In genomic region chr17:42329025-42329976, GRCh38 we compare ENCODE assay signal across 8 cellular contexts. TPM values are rescaled to one million over a fixed set of nuclear protein-coding genes. Genes with fewer than 3 reads are reported as not detected.
DNase-seq lines count a peak whose midpoint lies in the region; ATAC-seq and TF ChIP-seq lines count a peak whose summit lies in the region.

No MANE protein-coding gene starts in this region.

- H3K9me2 ChIP-seq in GM23248 (ENCODE audit: insufficient read depth), result no peaks in the 10 kb centered on the region

- peaks cover 46% of the 10 kb centered on the region for H3F3A ChIP-seq in GM23248 (ENCODE audit: insufficient read depth)

- H3K9me3 ChIP-seq in GM23248 (ENCODE audit: low read depth) (no peaks in the 10 kb centered on the region), SK-N-MC (ENCODE audit: low read depth, low read length) (no peaks in the 10 kb centered on the region), psoas muscle (no peaks in the 10 kb centered on the region)

- peaks cover 45% of the 10 kb centered on the region for H3K79me2 ChIP-seq in GM23248 (ENCODE audit: insufficient read depth)

- no peaks in the 10 kb centered on the region for H4K20me1 ChIP-seq in GM23248 (ENCODE audit: insufficient read depth)

- H3K4me1 ChIP-seq in GM23248 (ENCODE audit: insufficient read depth), result peaks cover 31% of the 10 kb centered on the region
- peaks cover 19% of the 10 kb centered on the region for H3K4me1 ChIP-seq in psoas muscle

- H3K9ac ChIP-seq in GM23248 (peak overlapping the region; percentile 59), SK-N-MC (ENCODE audit: insufficient read length) (peak overlapping the region; percentile 28)

- H3K36me3 ChIP-seq in GM23248 (ENCODE audit: low read depth), result peaks cover 45% of the 10 kb centered on the region
- peaks cover 49% of the 10 kb centered on the region for H3K36me3 ChIP-seq in SK-N-MC (ENCODE audit: insufficient read depth, low read length)
- peaks cover 20 to 100% of the 10 kb centered on the region in 2 donors for H3K36me3 ChIP-seq in psoas muscle (ENCODE audit: insufficient read depth in 1 of 2, low read depth in 1 of 2)

- H3K27ac ChIP-seq in GM23248, result peak overlapping the region; percentile 77
- H3K27ac ChIP-seq in SK-N-MC, result peak overlapping the region; percentile 87
- peak overlapping the region; percentile 56 for H3K27ac ChIP-seq in psoas muscle

- H3K4me2 ChIP-seq in GM23248 (ENCODE audit: unreplicated experiment), result peak overlapping the region; percentile 64

- peak; percentile 89 for DNase-seq in GM23248
- no peak for DNase-seq in SK-N-MC (ENCODE audit: low read depth, low spot score)
- DNase-seq in fibroblast of villous mesenchyme (ENCODE audit: low read depth), result peak; percentile 51
- DNase-seq in psoas muscle, result no peak
- no peak for DNase-seq in SHP77 (lab: John Stamatoyannopoulos, UW)
- no peak for DNase-seq in DMS53 treated with DMSO at 0.1 percent for 48 hours (lab: John Stamatoyannopoulos, UW; ENCODE audit: unreplicated experiment)
- DNase-seq in GOT3 (lab: John Stamatoyannopoulos, UW), result no peak
- DNase-seq in putamen (ENCODE audit: low spot score), result no peak

- H2AFZ ChIP-seq in GM23248, result no peak overlapping the region

- H3K4me3 ChIP-seq in GM23248, result peak overlapping the region; percentile 37; the same call in 1 of the 2 replicates
- H3K4me3 ChIP-seq in SK-N-MC, result peak overlapping the region; percentile 47
- no peak overlapping the region for H3K4me3 ChIP-seq in fibroblast of villous mesenchyme (ENCODE audit: low read depth, low read length)
- H3K4me3 ChIP-seq in psoas muscle, result no peak overlapping the region

- H3K27me3 ChIP-seq in GM23248 (replicated peaks; ENCODE audit: insufficient read depth), result no peaks in the 10 kb centered on the region
- no peaks in the 10 kb centered on the region for H3K27me3 ChIP-seq in psoas muscle (ENCODE audit: insufficient read depth in 3 of 3, low read length in 2 of 3)

- WGBS in GM23248 (ENCODE audit: low coverage in 1 of 2, low lambda C conversion rate in 2 of 2, missing lambda C conversion rate in 2 of 2), 2 experiments, result 18 to 20% methylated on average over 11 of the region's 11 CpGs
- 28 to 37% (median 33%) methylated on average over 11 of the region's 11 CpGs for WGBS in psoas muscle, 3 donors

- in situ Hi-C loops in GM23248 (cut with MboI), result loop anchor here (10.0 kb wide), 2 partner anchors 76 to 196 kb away; no protein-coding TSS in a partner anchor

- intact Hi-C loops in psoas muscle (cut with DNase I), result no loop called here

- ATAC-seq in psoas muscle, result peak in 3 of 4 donors; percentile 38 to 60 (median 57)

- no peak for TF ChIP-seq CTCF in fibroblast of villous mesenchyme (IDR thresholded peaks at IDR 0.05; ENCODE audit: insufficient read depth, low read depth, low read length)
- TF ChIP-seq CTCF in psoas muscle (IDR thresholded peaks at IDR 0.05), result no peak

RNA-seq across cellular contexts. Expression of gene STAT5A, which starts 41.0 kb away (rescaled TPM):
- 21.2 and 26.3 TPM in 2 replicates for total RNA-seq in GM23248 (2014; rRNA removed; shearing (Covaris generic))
- polyA plus RNA-seq in GM23248 (2016; fragmentation: Nextera tagmentation; extraction: Ambion mirVana), result 6.7 and 6.8 TPM in 2 replicates
- 13.8 and 16.1 TPM in 2 replicates for total RNA-seq in fibroblast of villous mesenchyme
- 10 to 100 TPM; 17.3 to 31.5 (median 23.9) TPM for total RNA-seq in psoas muscle
- polyA plus RNA-seq in psoas muscle, result 10 to 100 TPM in 2 of 3 donors, 1 to 10 TPM in 1; 8.1 to 12.5 (median 10.5) TPM

RNA-seq across cellular contexts. Expression of gene STAT5B, which starts 53.1 kb away (rescaled TPM):
- total RNA-seq in GM23248 (2014; rRNA removed; shearing (Covaris generic)), result 21.8 and 23.5 TPM in 2 replicates
- polyA plus RNA-seq in GM23248 (2016; fragmentation: Nextera tagmentation; extraction: Ambion mirVana) (11.9 and 13.8 TPM in 2 replicates), psoas muscle (10 to 100 TPM; 15.9 to 61.3 (median 40.2) TPM)
- total RNA-seq in fibroblast of villous mesenchyme (33.5 and 38.4 TPM in 2 replicates), psoas muscle (10 to 100 TPM; 68.8 to 90.1 (median 81.6) TPM)

RNA-seq across cellular contexts. Expression of gene STAT3, which starts 58.9 kb away (rescaled TPM):
- total RNA-seq in GM23248 (2014; rRNA removed; shearing (Covaris generic)), result 79.4 and 84.1 TPM in 2 replicates
- 112 and 115 TPM in 2 replicates for polyA plus RNA-seq in GM23248 (2016; fragmentation: Nextera tagmentation; extraction: Ambion mirVana)
- 113 and 180 TPM in 2 replicates for total RNA-seq in fibroblast of villous mesenchyme
- total RNA-seq in psoas muscle, result 100 to 1,000 TPM in 3 of 4 donors, 10 to 100 TPM in 1; 67.3 to 279 (median 220) TPM
- 100 to 1,000 TPM in 1 of 3 donors, 10 to 100 TPM in 2; 95.6 to 111 (median 97.8) TPM for polyA plus RNA-seq in psoas muscle

Comparison
In these comparisons a context has a peak if more than half of its experiments do, and no peak if none do; other contexts are left out.
1. DNase-seq: peak in GM23248 (single experiment) and fibroblast of villous mesenchyme (single experiment); none in SK-N-MC (single experiment), psoas muscle (0 of 2), SHP77 (0 of 2), DMS53 treated with DMSO at 0.1 percent for 48 hours (single experiment), GOT3 (single experiment) and putamen (single experiment).
2. H3K4me3 ChIP-seq: peak in GM23248 (single experiment) and SK-N-MC (single experiment); none in fibroblast of villous mesenchyme (single experiment) and psoas muscle (single experiment).
3. Peak in every context shown above with its lines, with median percentiles within 50 percentile points of each other: H3K27ac ChIP-seq.